ENCODE assay signal across 1 cellular context in genomic region chr19:33468361-33469170, GRCh38.
TF ChIP-seq lines count a peak whose summit lies in the region.

No MANE protein-coding gene starts in this region.

TF ChIP-seq in HepG2, 621 proteins besides CTCF, POLR2A, EP300 and RAD21 (continued from another document):
- TF ChIP-seq, protein P1, sequence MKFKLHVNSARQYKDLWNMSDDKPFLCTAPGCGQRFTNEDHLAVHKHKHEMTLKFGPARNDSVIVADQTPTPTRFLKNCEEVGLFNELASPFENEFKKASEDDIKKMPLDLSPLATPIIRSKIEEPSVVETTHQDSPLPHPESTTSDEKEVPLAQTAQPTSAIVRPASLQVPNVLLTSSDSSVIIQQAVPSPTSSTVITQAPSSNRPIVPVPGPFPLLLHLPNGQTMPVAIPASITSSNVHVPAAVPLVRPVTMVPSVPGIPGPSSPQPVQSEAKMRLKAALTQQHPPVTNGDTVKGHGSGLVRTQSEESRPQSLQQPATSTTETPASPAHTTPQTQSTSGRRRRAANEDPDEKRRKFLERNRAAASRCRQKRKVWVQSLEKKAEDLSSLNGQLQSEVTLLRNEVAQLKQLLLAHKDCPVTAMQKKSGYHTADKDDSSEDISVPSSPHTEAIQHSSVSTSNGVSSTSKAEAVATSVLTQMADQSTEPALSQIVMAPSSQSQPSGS (CRISPR knock-in tag; IDR thresholded peaks at IDR 0.05), result no peak
- no peak for TF ChIP-seq ESRRA (CRISPR knock-in tag; IDR thresholded peaks at IDR 0.05; ENCODE audit: low read depth)
- TF ChIP-seq ZC3H4 (CRISPR knock-in tag; IDR thresholded peaks at IDR 0.05; ENCODE audit: borderline replicate concordance), result no peak
TF ChIP-seq in HepG2: peak in this region for 0.
